ENCODE assay signal across 1 cellular context in genomic region chr1:168897249-168897648, GRCh38.
TF ChIP-seq lines count a peak whose summit lies in the region.

No MANE protein-coding gene starts in this region.

TF ChIP-seq in HEK293, 187 proteins besides CTCF, POLR2A, EP300 and RAD21 (continued from another document):
- no peak for TF ChIP-seq ZNF18 (tag by site-specific recombination; IDR thresholded peaks at IDR 0.05)
- 0 out of 2 replicates have a peak, but pooled peaks have one; percentile 19 for TF ChIP-seq ZNF518A (tag by site-specific recombination; conservative IDR thresholded peaks at IDR 0.05; ENCODE audit: low read depth)
- no peak for TF ChIP-seq ZBTB26 (tag by site-specific recombination; optimal IDR thresholded peaks at IDR 0.05)
- TF ChIP-seq ZNF629 (tag by site-specific recombination; IDR thresholded peaks at IDR 0.05), result peak; percentile 76; the same call in 1 of the 2 replicates
- TF ChIP-seq GLIS1 (tag by site-specific recombination; IDR thresholded peaks at IDR 0.05), result no peak; the same call in 1 of the 2 replicates
- TF ChIP-seq ZNF155 (tag by site-specific recombination; IDR thresholded peaks at IDR 0.05), result no peak
- 0 out of 2 replicates have a peak, but pooled peaks have one; percentile 13 for TF ChIP-seq SCRT2 (tag by site-specific recombination; IDR thresholded peaks at IDR 0.05)
- no peak for TF ChIP-seq ZBTB49 (tag by site-specific recombination; IDR thresholded peaks at IDR 0.05; ENCODE audit: low read depth)
- TF ChIP-seq ZNF600 (tag by site-specific recombination; IDR thresholded peaks at IDR 0.05), result no peak
- TF ChIP-seq ZNF19 (tag by site-specific recombination; IDR thresholded peaks at IDR 0.05; ENCODE audit: low read depth), result no peak
- peak; percentile 83 for TF ChIP-seq ATF2 (tag by site-specific recombination; IDR thresholded peaks at IDR 0.05; ENCODE audit: low read depth)
- 0 out of 2 replicates have a peak, but pooled peaks have one; percentile 19 for TF ChIP-seq ZFP37 (tag by site-specific recombination; IDR thresholded peaks at IDR 0.05)
- peak; percentile 36; the same call in 1 of the 2 replicates for TF ChIP-seq ZNF692 (tag by site-specific recombination; IDR thresholded peaks at IDR 0.05)
- peak; percentile 37; the same call in 1 of the 2 replicates for TF ChIP-seq GFI1B (tag by site-specific recombination; IDR thresholded peaks at IDR 0.05)
